Comparison of ENCODE assay signal across 21 cellular contexts in the genomic region with DNA sequence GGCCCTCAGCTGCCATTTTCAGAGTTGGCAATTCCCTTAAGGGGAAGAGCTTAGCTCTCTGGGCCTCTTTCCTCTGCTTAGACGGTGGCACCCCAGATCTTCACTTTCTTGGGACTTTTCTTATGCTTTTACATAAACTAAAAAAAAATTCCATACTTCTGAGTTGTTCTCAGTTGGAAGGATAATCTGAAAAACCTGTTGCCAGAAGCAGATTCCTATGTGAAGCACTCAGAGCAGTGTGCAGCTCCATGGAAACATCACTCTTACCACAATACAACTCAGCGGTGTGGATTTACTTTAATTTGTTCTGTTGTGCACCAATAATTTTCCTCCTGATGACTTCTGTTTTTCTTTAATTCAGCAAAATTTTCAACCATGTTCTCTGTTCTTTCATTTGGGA. TPM values are rescaled to one million over a fixed set of nuclear protein-coding genes. Genes with fewer than 3 reads are reported as not detected.
DNase-seq lines count a peak whose midpoint lies in the region; ATAC-seq, FAIRE-seq and TF ChIP-seq lines count a peak whose summit lies in the region.
"Had no signal": no experiment of that assay in that cellular context is flagged by ENCODE, and none has a peak within 500 bp of the region (broad histone marks: within the 10 kb centered on the region; RNA-seq: fewer than 3 reads in every experiment).

No MANE protein-coding gene starts in this region.

- TF ChIP-seq CTCF in GM23338 (conservative IDR thresholded peaks at IDR 0.05; ENCODE audit: low read depth in 2 of 2) (no peak), astrocyte (IDR thresholded peaks at IDR 0.05; ENCODE audit: insufficient read depth, low read depth, low read length) (no peak), type B pancreatic cell (conservative IDR thresholded peaks at IDR 0.05) (no peak)

- H3K4me1 Mint-ChIP-seq in GM23338, result no peaks in the 10 kb centered on the region
- H3K4me1 Mint-ChIP-seq in astrocyte (ENCODE audit: low read depth, unreplicated experiment), result peaks cover 7% of the 10 kb centered on the region
- H3K4me1 Mint-ChIP-seq in type B pancreatic cell (ENCODE audit: unreplicated experiment), result no peaks in the 10 kb centered on the region
- H3K4me1 Mint-ChIP-seq: activated T-helper 17 cell treated with anti-CD3 and anti-CD28 coated beads, Interleukin-2, amount 50 U/mL, for 72 hours; immature natural killer cell had no signal

- H3K79me2 ChIP-seq in GM23338 (replicated peaks; ENCODE audit: insufficient read depth) (no peaks in the 10 kb centered on the region), astrocyte (ENCODE audit: insufficient read depth, low read length) (no peaks in the 10 kb centered on the region)

- H2AFZ ChIP-seq in GM23338 (peak overlapping the region; percentile 49; the same call in 1 of the 2 replicates), astrocyte (ENCODE audit: low read depth, low read length) (peak overlapping the region; percentile 63)

- H3K27ac ChIP-seq in GM23338 (ENCODE audit: low read depth) (no peak overlapping the region), astrocyte (ENCODE audit: low read depth, low read length) (peak overlapping the region; percentile 75)
- H3K27ac ChIP-seq: gastroesophageal sphincter had no signal

- no peak for FAIRE-seq in astrocyte (lab: Jason Lieb, UNC)

- H3K9me3 ChIP-seq in astrocyte (ENCODE audit: insufficient read depth, low read depth, low read length), result no peaks in the 10 kb centered on the region
- H3K9me3 ChIP-seq: gastroesophageal sphincter had no signal

- H3K27me3 Mint-ChIP-seq in GM23338 (ENCODE audit: insufficient read depth, low read depth, poor library complexity) (no peaks in the 10 kb centered on the region), astrocyte (ENCODE audit: low read depth, unreplicated experiment) (no peaks in the 10 kb centered on the region), type B pancreatic cell (no peaks in the 10 kb centered on the region)
- H3K27me3 Mint-ChIP-seq: activated CD8-positive, alpha-beta T cell treated with anti-CD3 and anti-CD28 coated beads for 36 hours; activated T-helper 17 cell treated with anti-CD3 and anti-CD28 coated beads, Interleukin-2, amount 50 U/mL, for 72 hours had no signal

- H4K20me1 ChIP-seq in GM23338 (replicated peaks; ENCODE audit: insufficient read depth), result no peaks in the 10 kb centered on the region
- H4K20me1 ChIP-seq in astrocyte (ENCODE audit: insufficient read depth, low read length), result no peaks in the 10 kb centered on the region

- H3K4me3 ChIP-seq in GM23338 (no peak overlapping the region), astrocyte (ENCODE audit: insufficient read depth, low read depth, low read length) (no peak overlapping the region)
- H3K4me3 ChIP-seq: gastroesophageal sphincter, skin epidermis had no signal

- H3K4me3 Mint-ChIP-seq in GM23338 (no peak overlapping the region), astrocyte (ENCODE audit: unreplicated experiment) (no peak overlapping the region), type B pancreatic cell (peak overlapping the region; percentile 24)
- H3K4me3 Mint-ChIP-seq: activated CD8-positive, alpha-beta T cell treated with anti-CD3 and anti-CD28 coated beads for 36 hours; activated T-helper 17 cell treated with anti-CD3 and anti-CD28 coated beads, Interleukin-2, amount 50 U/mL, for 72 hours; CD8-positive, alpha-beta T cell; immature natural killer cell had no signal

- H3K9ac ChIP-seq in astrocyte (ENCODE audit: low read length), result peak overlapping the region; percentile 69

- DNase-seq in GM23338 (ENCODE audit: low spot score) (peak; percentile 2), astrocyte (ENCODE audit: low read depth) (peak; percentile 79), hepatic stellate cell (ENCODE audit: low spot score) (peak; percentile 43), type B pancreatic cell (ENCODE audit: extremely low spot score, unreplicated experiment) (no peak), activated T-cell treated with anti-CD3 and anti-CD28 coated beads for 4 hours (no peak)
- DNase-seq in activated CD4-positive, alpha-beta T cell treated with anti-CD3 and anti-CD28 coated beads for 1 hour, result no peak
- DNase-seq: activated CD8-positive, alpha-beta T cell treated with anti-CD3 and anti-CD28 coated beads for 36 hours; aorta; CD8-positive, alpha-beta T cell; immature natural killer cell; midbrain; NCI-H1694 treated with DMSO at 0.1 percent for 48 hours; NCI-H510A; occipital lobe; stimulated activated naive CD4-positive, alpha-beta T cell treated with Interleukin-2 at 50 U/mL for 16 hours had no signal

- H3K36me3 ChIP-seq in GM23338 (ENCODE audit: insufficient read depth) (no peaks in the 10 kb centered on the region), astrocyte (ENCODE audit: insufficient read depth, low read length) (no peaks in the 10 kb centered on the region)
- H3K36me3 ChIP-seq: gastroesophageal sphincter had no signal

- H3K27me3 ChIP-seq in GM23338 (ENCODE audit: insufficient read depth) (no peaks in the 10 kb centered on the region), astrocyte (ENCODE audit: insufficient read depth, low read length) (no peaks in the 10 kb centered on the region)
- H3K27me3 ChIP-seq: gastroesophageal sphincter had no signal

- no peaks in the 10 kb centered on the region for H3F3A ChIP-seq in GM23338 (replicated peaks; ENCODE audit: low read depth)

- H3K4me1 ChIP-seq in GM23338 (ENCODE audit: insufficient read depth) (no peaks in the 10 kb centered on the region), astrocyte (ENCODE audit: insufficient read depth, low read length) (peaks cover 4% of the 10 kb centered on the region)
- H3K4me1 ChIP-seq: gastroesophageal sphincter had no signal

- H3K9me2 ChIP-seq in GM23338 (ENCODE audit: insufficient read depth), result 0 out of 2 replicates have a peak, but pooled peaks cover 2% of the 10 kb centered on the region

- ATAC-seq in GM23338 (no peak), GM21367 (IDR thresholded peaks at IDR 0.05; ENCODE audit: unreplicated experiment) (no peak)
- ATAC-seq: activated CD8-positive, alpha-beta T cell treated with anti-CD3 and anti-CD28 coated beads for 36 hours; activated T-helper 17 cell treated with anti-CD3 and anti-CD28 coated beads, Interleukin-2, amount 50 U/mL, for 72 hours; CD8-positive, alpha-beta T cell; gastroesophageal sphincter had no signal

- H3K4me2 ChIP-seq in GM23338 (no peak overlapping the region), astrocyte (ENCODE audit: low read length) (peak overlapping the region; percentile 71)

- no peak overlapping the region for H3K27ac Mint-ChIP-seq in GM23338
- H3K27ac Mint-ChIP-seq in astrocyte (ENCODE audit: unreplicated experiment), result peak overlapping the region; percentile 99
- no peak overlapping the region for H3K27ac Mint-ChIP-seq in type B pancreatic cell
- H3K27ac Mint-ChIP-seq: activated CD8-positive, alpha-beta T cell treated with anti-CD3 and anti-CD28 coated beads for 36 hours; activated T-helper 17 cell treated with anti-CD3 and anti-CD28 coated beads, Interleukin-2, amount 50 U/mL, for 72 hours; CD8-positive, alpha-beta T cell; immature natural killer cell had no signal

- no peaks in the 10 kb centered on the region for H3K9me3 Mint-ChIP-seq in GM23338
- no peaks in the 10 kb centered on the region for H3K9me3 Mint-ChIP-seq in astrocyte (ENCODE audit: unreplicated experiment)
- H3K9me3 Mint-ChIP-seq in type B pancreatic cell, result no peaks in the 10 kb centered on the region
- H3K9me3 Mint-ChIP-seq: activated CD8-positive, alpha-beta T cell treated with anti-CD3 and anti-CD28 coated beads for 36 hours; activated T-helper 17 cell treated with anti-CD3 and anti-CD28 coated beads, Interleukin-2, amount 50 U/mL, for 72 hours had no signal

- H3K36me3 Mint-ChIP-seq in GM23338 (ENCODE audit: low read depth), result no peaks in the 10 kb centered on the region
- no peaks in the 10 kb centered on the region for H3K36me3 Mint-ChIP-seq in astrocyte (ENCODE audit: low read depth, unreplicated experiment)
- no peaks in the 10 kb centered on the region for H3K36me3 Mint-ChIP-seq in type B pancreatic cell
- H3K36me3 Mint-ChIP-seq: CD8-positive, alpha-beta T cell; immature natural killer cell had no signal

RNA-seq across cellular contexts. Expression of a gene that starts 44.1 kb away (rescaled TPM):
- total RNA-seq in GM23338 (2014; rRNA removed; shearing (Covaris generic)), result not detected in 2 replicates
- polyA plus RNA-seq in GM23338 (2016; fragmentation: Nextera tagmentation; extraction: Ambion mirVana), result not detected in 2 replicates
- total RNA-seq in astrocyte, result not detected in 2 replicates
- total RNA-seq in type B pancreatic cell (ENCODE audit: low replicate concordance), result not detected in 2 replicates
- total RNA-seq: activated CD8-positive, alpha-beta T cell treated with anti-CD3 and anti-CD28 coated beads for 36 hours; activated T-helper 17 cell treated with anti-CD3 and anti-CD28 coated beads, Interleukin-2, amount 50 U/mL, for 72 hours; aorta; CD8-positive, alpha-beta T cell; gastroesophageal sphincter; occipital lobe; OCI-LY7; urinary bladder had no signal
- polyA plus RNA-seq: aorta, immature natural killer cell, urinary bladder had no signal

Comparison
In these comparisons a context has a peak if more than half of its experiments do, and no peak if none do; other contexts are left out.
1. DNase-seq: peak in GM23338 (single experiment), astrocyte (single experiment) and hepatic stellate cell (single experiment); none in type B pancreatic cell (single experiment), activated T-cell treated with anti-CD3 and anti-CD28 coated beads for 4 hours (single experiment) and activated CD4-positive, alpha-beta T cell treated with anti-CD3 and anti-CD28 coated beads for 1 hour (single experiment).